3 cellular contexts compared by ENCODE assay signal in genomic region chr12:115295886-115296285, GRCh38.
TF ChIP-seq lines count a peak whose summit lies in the region.

No MANE protein-coding gene starts in this region.

TF ChIP-seq in A549, 52 proteins besides CTCF, POLR2A, EP300 and RAD21:
- no peak for TF ChIP-seq MAZ (IDR thresholded peaks at IDR 0.05; ENCODE audit: borderline replicate concordance, low read depth, low read length)
- TF ChIP-seq MAFK (IDR thresholded peaks at IDR 0.05; ENCODE audit: partially characterized antibody): peak; percentile 95
TF ChIP-seq in A549: peak in this region for 1.

TF ChIP-seq in IMR-90, 13 proteins besides CTCF, POLR2A, EP300 and RAD21:
- TF ChIP-seq MAFK (IDR thresholded peaks at IDR 0.05; ENCODE audit: low read depth, low read length) (peak; percentile 97), CHD1 (IDR thresholded peaks at IDR 0.05; ENCODE audit: low read depth, low read length) (no peak), SMC3 (IDR thresholded peaks at IDR 0.05; ENCODE audit: low read depth, low read length) (no peak)

TF ChIP-seq in H1, 55 proteins besides CTCF, POLR2A, EP300 and RAD21:
- peak; percentile 82 for TF ChIP-seq MAFK (IDR thresholded peaks at IDR 0.05; ENCODE audit: low read depth, low read length)
- TF ChIP-seq KDM4A (IDR thresholded peaks at IDR 0.05; ENCODE audit: low read depth, low read length, severe bottlenecking): no peak
- no peak for TF ChIP-seq BCL11A (IDR thresholded peaks at IDR 0.05; ENCODE audit: low read depth in 2 of 2, low read length in 2 of 2)
- TF ChIP-seq SUZ12 (IDR thresholded peaks at IDR 0.05; ENCODE audit: low read length): no peak
- TF ChIP-seq GABPA (IDR thresholded peaks at IDR 0.05; ENCODE audit: borderline replicate concordance, insufficient read depth, low read length): no peak
